10 cellular contexts compared by ENCODE assay signal in genomic region chr1:178126790-178127189, GRCh38. TPM values are rescaled to one million over a fixed set of nuclear protein-coding genes. Genes with fewer than 3 reads are reported as not detected.
DNase-seq lines count a peak whose midpoint lies in the region; ATAC-seq and TF ChIP-seq lines count a peak whose summit lies in the region.
"Had no signal": no experiment of that assay in that cellular context is flagged by ENCODE, and none has a peak within 500 bp of the region (broad histone marks: within the 10 kb centered on the region; RNA-seq: fewer than 3 reads in every experiment).

No MANE protein-coding gene starts in this region.

- H3K27me3 Mint-ChIP-seq in activated naive CD8-positive, alpha-beta T cell treated with anti-CD3 and anti-CD28 coated beads, Interleukin-2, amount 50 U/mL, for 24 hours: no peaks in the 10 kb centered on the region

- TF ChIP-seq CTCF in heart right ventricle (IDR thresholded peaks at IDR 0.05) (no peak), upper lobe of right lung (IDR thresholded peaks at IDR 0.05) (no peak)

- H3K4me1 Mint-ChIP-seq in activated naive CD8-positive, alpha-beta T cell treated with anti-CD3 and anti-CD28 coated beads, Interleukin-2, amount 50 U/mL, for 24 hours: no peaks in the 10 kb centered on the region

- no peak overlapping the region for H3K4me3 Mint-ChIP-seq in activated naive CD8-positive, alpha-beta T cell treated with anti-CD3 and anti-CD28 coated beads, Interleukin-2, amount 50 U/mL, for 24 hours
- H3K4me3 Mint-ChIP-seq: activated CD4-positive, alpha-beta memory T cell treated with anti-CD3 and anti-CD28 coated beads for 36 hours had no signal

- H3K4me3 ChIP-seq in heart right ventricle: no peak overlapping the region
- H3K4me3 ChIP-seq in upper lobe of right lung: no peak overlapping the region

- H3K4me1 ChIP-seq in heart right ventricle: peaks cover 0 to 57% (median 45%) of the 10 kb centered on the region in 9 donors
- H3K4me1 ChIP-seq in upper lobe of right lung: peaks cover 7% of the 10 kb centered on the region

- no peaks in the 10 kb centered on the region for H3K36me3 Mint-ChIP-seq in activated naive CD8-positive, alpha-beta T cell treated with anti-CD3 and anti-CD28 coated beads, Interleukin-2, amount 50 U/mL, for 24 hours (ENCODE audit: low read depth)
- H3K36me3 Mint-ChIP-seq: activated CD4-positive, alpha-beta memory T cell treated with anti-CD3 and anti-CD28 coated beads for 36 hours had no signal

- ATAC-seq in heart right ventricle (peak in 5 of 8 donors; percentile 59 to 92 (median 72)), left ventricle myocardium superior (peak; percentile 63), upper lobe of right lung (peak; percentile 96)
- no peak for ATAC-seq in activated naive CD8-positive, alpha-beta T cell treated with anti-CD3 and anti-CD28 coated beads, Interleukin-2, amount 50 U/mL, for 24 hours

- H3K9me3 Mint-ChIP-seq in activated naive CD8-positive, alpha-beta T cell treated with anti-CD3 and anti-CD28 coated beads, Interleukin-2, amount 50 U/mL, for 24 hours: no peaks in the 10 kb centered on the region
- H3K9me3 Mint-ChIP-seq: activated CD4-positive, alpha-beta memory T cell treated with anti-CD3 and anti-CD28 coated beads for 36 hours had no signal

- intact Hi-C loops in heart right ventricle (cut with DNase I) (no loop called here), cardiac septum (cut with DNase I) (no loop called here), left ventricle myocardium superior (cut with micrococcal nuclease) (no loop called here), upper lobe of right lung (cut with DNase I) (no loop called here)

- in situ Hi-C loops in SK-MEL-5 (cut with HindIII; ENCODE audit: low pct_unique_long_range_greater_than_20kb, low sequenced_read_pairs): no loop called here

- DNase-seq in heart right ventricle: no peak
- no peak for DNase-seq in cardiac septum (ENCODE audit: low spot score)
- DNase-seq in SK-MEL-5 (ENCODE audit: low read depth, low spot score): peak; percentile 89
- DNase-seq in left ventricle myocardium superior: no peak
- no peak for DNase-seq in upper lobe of right lung
- DNase-seq in OCI-M2 (lab: John Stamatoyannopoulos, UW; ENCODE audit: unreplicated experiment): no peak
- DNase-seq in activated naive CD8-positive, alpha-beta T cell treated with anti-CD3 and anti-CD28 coated beads, Interleukin-2, amount 50 U/mL, for 24 hours: no peak
- DNase-seq in globus pallidus (ENCODE audit: low spot score): no peak
- DNase-seq: activated CD4-positive, alpha-beta memory T cell treated with anti-CD3 and anti-CD28 coated beads for 36 hours had no signal

- H3K27ac Mint-ChIP-seq in activated naive CD8-positive, alpha-beta T cell treated with anti-CD3 and anti-CD28 coated beads, Interleukin-2, amount 50 U/mL, for 24 hours: no peak overlapping the region
- H3K27ac Mint-ChIP-seq: activated CD4-positive, alpha-beta memory T cell treated with anti-CD3 and anti-CD28 coated beads for 36 hours had no signal

- H3K27me3 ChIP-seq in heart right ventricle (no peaks in the 10 kb centered on the region), upper lobe of right lung (no peaks in the 10 kb centered on the region)

- H3K27ac ChIP-seq in heart right ventricle (peak overlapping the region in 3 of 10 donors; percentile 2 to 56 (median 39)), upper lobe of right lung (peak overlapping the region; percentile 15)
- H3K27ac ChIP-seq: C4-2B had no signal

- H3K9me3 ChIP-seq in heart right ventricle (no peaks in the 10 kb centered on the region), upper lobe of right lung (no peaks in the 10 kb centered on the region)

- 77 to 90% methylated on average over 1 of the region's 1 CpG for WGBS in heart right ventricle, 2 donors

- H3K36me3 ChIP-seq in heart right ventricle (peaks cover 0 to 6% (median 0%) of the 10 kb centered on the region in 9 donors), upper lobe of right lung (no peaks in the 10 kb centered on the region)

RNA-seq across cellular contexts. Expression of gene RASAL2, which starts 32.9 kb away (rescaled TPM):
- total RNA-seq in heart right ventricle (10 to 100 TPM; 26.5 to 59.8 (median 40.0) TPM), cardiac septum (45.8 TPM), left ventricle myocardium superior (26.4 TPM), upper lobe of right lung (39.4 TPM)
- 1 to 10 TPM; 3.5 to 9.1 TPM for polyA plus RNA-seq in heart right ventricle
- total RNA-seq in SK-MEL-5 (2014; rRNA removed; shearing (Covaris generic)): 10.2 and 11.7 TPM in 2 replicates
- polyA plus RNA-seq in SK-MEL-5 (2015; cell fraction: cytosol; rRNA removed): 12.4 and 17.7 TPM in 2 replicates
- polyA plus RNA-seq in SK-MEL-5 (2015; cell fraction: nucleus; rRNA removed): 30.4 and 46.5 TPM in 2 replicates
- total RNA-seq: activated CD4-positive, alpha-beta memory T cell treated with anti-CD3 and anti-CD28 coated beads for 36 hours had no signal
